Comparison of ENCODE assay signal across 17 cellular contexts in genomic region chr11:130882138-130882551, GRCh38. TPM values are rescaled to one million over a fixed set of nuclear protein-coding genes. Genes with fewer than 3 reads are reported as not detected.
A peak's percentile ranks its signal among the peaks of the same experiment; 100 is the strongest.
DNase-seq lines count a peak whose midpoint lies in the region; ATAC-seq and TF ChIP-seq lines count a peak whose summit lies in the region.
"Had no signal": no experiment of that assay in that cellular context is flagged by ENCODE, and none has a peak within 500 bp of the region (broad histone marks: within the 10 kb centered on the region; RNA-seq: fewer than 3 reads in every experiment).

No MANE protein-coding gene starts in this region.

- no peak overlapping the region for H3K4me3 ChIP-seq in BLaER1

- H3K9ac ChIP-seq in BLaER1: no peak overlapping the region

- peaks cover 18% of the 10 kb centered on the region for H3K4me1 ChIP-seq in BLaER1

- H3K27ac Mint-ChIP-seq in chondrocyte (ENCODE audit: unreplicated experiment): peak overlapping the region; percentile 93
- H3K27ac Mint-ChIP-seq in nephron: peak overlapping the region; percentile 32 to 67 (median 59)
- H3K27ac Mint-ChIP-seq: nephron progenitor cell had no signal

- DNase-seq in chondrocyte (ENCODE audit: low spot score) (no peak), KG1 (lab: John Stamatoyannopoulos, UW) (no peak)
- no peak for DNase-seq in stimulated activated CD4-positive, alpha-beta T cell treated with anti-CD3 and anti-CD28 coated beads, Interleukin-4, amount 100 ng/mL, for 4 hours
- DNase-seq: amygdala; H9; NCI-H187 treated with DMSO at 0.1 percent for 48 hours; NCI-H446; nephron progenitor cell; stimulated activated CD4-positive, alpha-beta T cell treated with anti-CD3 and anti-CD28 coated beads, Interleukin-2, amount 100 ng/mL, for 24 hours; T1000 had no signal

- ATAC-seq in HG02610 (IDR thresholded peaks at IDR 0.05; ENCODE audit: unreplicated experiment) (peak; percentile 75), HG02571 (IDR thresholded peaks at IDR 0.05; ENCODE audit: unreplicated experiment) (no peak), GM18517 (IDR thresholded peaks at IDR 0.05; ENCODE audit: unreplicated experiment) (no peak)
- ATAC-seq: sciatic nerve had no signal

- H3K9me3 Mint-ChIP-seq in chondrocyte (ENCODE audit: low read depth) (no peaks in the 10 kb centered on the region), nephron (no peaks in the 10 kb centered on the region)
- H3K9me3 Mint-ChIP-seq: H9, nephron progenitor cell had no signal

- H3K36me3 ChIP-seq in BLaER1: peaks cover 93% of the 10 kb centered on the region

- H3K9me3 ChIP-seq in BLaER1: no peaks in the 10 kb centered on the region

- no peaks in the 10 kb centered on the region for H3K27me3 ChIP-seq in BLaER1

- peaks cover 49% of the 10 kb centered on the region for H3K36me3 Mint-ChIP-seq in chondrocyte (ENCODE audit: low read depth)
- H3K36me3 Mint-ChIP-seq in nephron (ENCODE audit: low read depth): peaks cover 74% of the 10 kb centered on the region

- H3K4me2 ChIP-seq in BLaER1: peak overlapping the region; percentile 50

- no peak overlapping the region for H3K27ac ChIP-seq in BLaER1
- H3K27ac ChIP-seq: epithelial cell of prostate had no signal

- TF ChIP-seq CTCF in chondrocyte (IDR thresholded peaks at IDR 0.05): no peak
- no peak for TF ChIP-seq CTCF in nephron (IDR thresholded peaks at IDR 0.05; ENCODE audit: unreplicated experiment in 3 of 3)

- H3K4me1 Mint-ChIP-seq in chondrocyte (ENCODE audit: low read depth) (peaks cover 66% of the 10 kb centered on the region), nephron (peaks cover 24% of the 10 kb centered on the region)
- H3K4me1 Mint-ChIP-seq: H9 had no signal

- H4K20me1 ChIP-seq in BLaER1: no peaks in the 10 kb centered on the region

- H3K4me3 Mint-ChIP-seq in chondrocyte (ENCODE audit: unreplicated experiment) (no peak overlapping the region), nephron (no peak overlapping the region)
- H3K4me3 Mint-ChIP-seq: H9, nephron progenitor cell had no signal

- H3K27me3 Mint-ChIP-seq in chondrocyte (ENCODE audit: low read depth): no peaks in the 10 kb centered on the region
- no peaks in the 10 kb centered on the region for H3K27me3 Mint-ChIP-seq in nephron (ENCODE audit: low read depth)

RNA-seq across cellular contexts. Expression of gene SNX19, which starts 34.1 kb away (rescaled TPM):
- total RNA-seq in chondrocyte: 55.8 to 71.6 TPM (median 55.9 TPM) in 3 replicates
